ENCODE assay signal across 10 cellular contexts in genomic region chr5:149153751-149154610, GRCh38. TPM values are rescaled to one million over a fixed set of nuclear protein-coding genes. Genes with fewer than 3 reads are reported as not detected.
DNase-seq lines count a peak whose midpoint lies in the region; ATAC-seq lines count a peak whose summit lies in the region.
"Had no signal": no experiment of that assay in that cellular context is flagged by ENCODE, and none has a peak within 500 bp of the region (broad histone marks: within the 10 kb centered on the region; RNA-seq: fewer than 3 reads in every experiment).

No MANE protein-coding gene starts in this region.

- H3K27ac Mint-ChIP-seq in activated T-cell treated with anti-CD3 and anti-CD28 coated beads, Interleukin-2, amount 50 U/mL, for 24 hours = no peak overlapping the region

- no peak overlapping the region for H3K4me3 Mint-ChIP-seq in activated T-cell treated with anti-CD3 and anti-CD28 coated beads, Interleukin-2, amount 50 U/mL, for 24 hours

- no peaks in the 10 kb centered on the region for H3K36me3 Mint-ChIP-seq in activated T-cell treated with anti-CD3 and anti-CD28 coated beads, Interleukin-2, amount 50 U/mL, for 24 hours (ENCODE audit: low read depth)

- ATAC-seq in sciatic nerve (peak; percentile 23), GM19328 (IDR thresholded peaks at IDR 0.05; ENCODE audit: unreplicated experiment) (no peak), GM21529 (IDR thresholded peaks at IDR 0.05; ENCODE audit: unreplicated experiment) (no peak)
- ATAC-seq: stimulated activated naive CD8-positive, alpha-beta T cell treated with anti-CD3 and anti-CD28 coated beads, Interleukin-15, Interleukin-2, amounts not matched to agents 100 U/mL and 50 U/mL, for 24 hours had no signal

- intact Hi-C loops in sciatic nerve (cut with DNase I) = no loop called here

- peaks cover 12% of the 10 kb centered on the region for H3K27me3 Mint-ChIP-seq in activated T-cell treated with anti-CD3 and anti-CD28 coated beads, Interleukin-2, amount 50 U/mL, for 24 hours

- DNase-seq in H4 (ENCODE audit: low spot score) (peak; percentile 57), NOMO-1 treated with DMSO at 0.1 percent for 48 hours (lab: John Stamatoyannopoulos, UW; ENCODE audit: unreplicated experiment) (peak; percentile 93), fibroblast of peridontal ligament (ENCODE audit: extremely low read depth) (peak; percentile 80), sciatic nerve (ENCODE audit: low spot score) (no peak), activated gamma-delta T cell treated with Interleukin-2 at 50 U/mL for 16 hours (no peak)
- no peak for DNase-seq in activated T-cell treated with anti-CD3 and anti-CD28 coated beads, Interleukin-2, amount 50 U/mL, for 24 hours
- DNase-seq: stimulated activated naive CD8-positive, alpha-beta T cell treated with anti-CD3 and anti-CD28 coated beads, Interleukin-15, Interleukin-2, amounts not matched to agents 100 U/mL and 50 U/mL, for 24 hours; T-helper 9 cell had no signal

- no peaks in the 10 kb centered on the region for H3K9me3 Mint-ChIP-seq in activated T-cell treated with anti-CD3 and anti-CD28 coated beads, Interleukin-2, amount 50 U/mL, for 24 hours

- H3K4me1 Mint-ChIP-seq in activated T-cell treated with anti-CD3 and anti-CD28 coated beads, Interleukin-2, amount 50 U/mL, for 24 hours (ENCODE audit: low read depth) = peaks cover 13% of the 10 kb centered on the region

RNA-seq across cellular contexts. Expression of gene ABLIM3, which starts 12.7 kb away (rescaled TPM):
- total RNA-seq in H4 (2014; rRNA removed; shearing (Covaris generic)) = 6.7 and 14.2 TPM in 2 replicates
- 67.6 TPM for total RNA-seq in sciatic nerve

Comparison
In these comparisons a context has a peak if more than half of its experiments do, and no peak if none do; other contexts are left out.
1. DNase-seq: peak in H4 (single experiment), NOMO-1 treated with DMSO at 0.1 percent for 48 hours (single experiment) and fibroblast of peridontal ligament (single experiment); none in sciatic nerve (single experiment), activated gamma-delta T cell treated with Interleukin-2 at 50 U/mL for 16 hours (single experiment) and activated T-cell treated with anti-CD3 and anti-CD28 coated beads, Interleukin-2, amount 50 U/mL, for 24 hours (single experiment).